In genomic region chr5:151537044-151537443, GRCh38 we compare ENCODE assay signal across 37 cellular contexts. TPM values are rescaled to one million over a fixed set of nuclear protein-coding genes. Genes with fewer than 3 reads are reported as not detected.
"Had no signal": no experiment of that assay in that cellular context is flagged by ENCODE, and none has a peak within 500 bp of the region (broad histone marks: within the 10 kb centered on the region; RNA-seq: fewer than 3 reads in every experiment).

No MANE protein-coding gene starts in this region.

- H3K9ac ChIP-seq: KMS-11 had no signal

- H3K4me2 ChIP-seq: KMS-11 had no signal

- H3K36me3 ChIP-seq: MG63 had no signal

- H3K4me3 ChIP-seq: MG63 had no signal

- DNase-seq: Karpas-422, Kasumi-1, KG1, MG63, MM.1S, MV-4-11, NCI-H1048, NCI-H1092, NCI-H1092 treated with DMSO at 0.1 percent for 48 hours, NCI-H1105, NCI-H1105 treated with DMSO at 0.1 percent for 48 hours, NCI-H1417, NCI-H1417 treated with DMSO at 0.1 percent for 48 hours, NCI-H1436, NCI-H1436 treated with DMSO at 0.1 percent for 48 hours, NCI-H146, NCI-H1694, NCI-H1694 treated with DMSO at 0.1 percent for 48 hours, NCI-H187, NCI-H187 treated with DMSO at 0.1 percent for 48 hours, NCI-H1930, NCI-H2029, NCI-H2029 treated with DMSO at 0.1 percent for 48 hours, NCI-H2081, NCI-H2081 treated with DMSO at 0.1 percent for 48 hours, NCI-H2107, NCI-H2171, NCI-H2171 treated with DMSO at 0.1 percent for 48 hours, NCI-H2227 treated with DMSO at 0.1 percent for 48 hours, NCI-H226, NCI-H345, NCI-H446, NCI-H446 treated with DMSO at 0.1 percent for 48 hours, NCI-H510A had no signal

- H3K27ac ChIP-seq: KMS-11 had no signal

- H3K9me3 ChIP-seq: MG63 had no signal

RNA-seq across cellular contexts. Expression of gene FAT2, which starts 54.1 kb away (rescaled TPM):
- total RNA-seq: LHCN-M2, NCI-H460 had no signal
